In the genomic region with DNA sequence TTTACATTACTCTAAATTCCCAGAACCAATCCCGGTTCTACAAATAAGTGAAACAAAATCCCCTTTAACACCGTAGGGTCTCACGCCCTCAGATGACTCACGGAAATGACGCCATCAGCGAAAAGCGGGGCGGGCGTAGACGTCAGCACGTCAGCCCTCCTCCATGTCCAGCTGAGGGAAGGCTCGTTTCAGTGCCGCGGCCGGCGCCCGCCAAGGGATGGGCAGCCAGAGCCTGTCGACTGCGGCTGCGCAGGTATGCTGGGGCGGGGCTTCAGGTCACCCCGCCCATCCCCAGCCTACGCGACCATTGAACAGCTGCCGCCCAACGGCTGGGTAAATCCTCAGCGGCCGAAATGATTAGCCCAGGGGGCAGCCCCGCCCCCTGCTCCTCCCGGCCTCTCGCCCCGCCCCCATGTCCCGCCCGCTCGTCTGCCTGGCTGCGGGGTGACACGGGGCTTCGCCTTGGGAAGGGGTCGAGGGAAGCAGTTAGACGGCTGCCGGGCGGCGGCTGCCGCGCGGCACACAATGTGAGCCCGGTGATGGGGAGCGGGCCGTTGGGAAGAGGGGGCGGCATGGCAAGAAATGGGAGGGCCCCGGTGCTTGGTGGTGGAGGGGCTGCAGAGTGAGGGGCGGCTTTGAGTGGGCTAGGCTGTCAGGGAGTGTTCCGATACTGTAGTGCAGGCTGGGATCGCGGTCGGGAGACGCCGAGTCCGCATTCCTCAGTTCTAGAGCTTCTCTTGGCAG, we compare ENCODE assay signal across 1 cellular context.
TF ChIP-seq lines count a peak whose summit lies in the region.

A gene (plus strand): TSS at position 420 of the 744 bp plus-strand sequence. CDS start 1,510 bp downstream, outside the sequence.

TF ChIP-seq in HepG2, 621 proteins besides CTCF, POLR2A, EP300 and RAD21 (continued from another document and continues in another):
- TF ChIP-seq, protein P1, sequence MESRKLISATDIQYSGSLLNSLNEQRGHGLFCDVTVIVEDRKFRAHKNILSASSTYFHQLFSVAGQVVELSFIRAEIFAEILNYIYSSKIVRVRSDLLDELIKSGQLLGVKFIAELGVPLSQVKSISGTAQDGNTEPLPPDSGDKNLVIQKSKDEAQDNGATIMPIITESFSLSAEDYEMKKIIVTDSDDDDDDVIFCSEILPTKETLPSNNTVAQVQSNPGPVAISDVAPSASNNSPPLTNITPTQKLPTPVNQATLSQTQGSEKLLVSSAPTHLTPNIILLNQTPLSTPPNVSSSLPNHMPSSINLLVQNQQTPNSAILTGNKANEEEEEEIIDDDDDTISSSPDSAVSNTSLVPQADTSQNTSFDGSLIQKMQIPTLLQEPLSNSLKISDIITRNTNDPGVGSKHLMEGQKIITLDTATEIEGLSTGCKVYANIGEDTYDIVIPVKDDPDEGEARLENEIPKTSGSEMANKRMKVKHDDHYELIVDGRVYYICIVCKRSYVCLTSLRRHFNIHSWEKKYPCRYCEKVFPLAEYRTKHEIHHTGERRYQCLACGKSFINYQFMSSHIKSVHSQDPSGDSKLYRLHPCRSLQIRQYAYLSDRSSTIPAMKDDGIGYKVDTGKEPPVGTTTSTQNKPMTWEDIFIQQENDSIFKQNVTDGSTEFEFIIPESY (CRISPR knock-in tag; IDR thresholded peaks at IDR 0.05), result no peak
- TF ChIP-seq SMAD1 (CRISPR knock-in tag; IDR thresholded peaks at IDR 0.05; ENCODE audit: borderline replicate concordance, low read depth) (no peak; the same call in 1 of the 2 replicates), PHF5A (CRISPR knock-in tag; IDR thresholded peaks at IDR 0.05; ENCODE audit: low read depth, unreplicated experiment) (peak; percentile 70), SOX5 (CRISPR knock-in tag; IDR thresholded peaks at IDR 0.05; ENCODE audit: borderline replicate concordance) (no peak), ZKSCAN8 (CRISPR knock-in tag; IDR thresholded peaks at IDR 0.05; ENCODE audit: borderline replicate concordance) (no peak; the same call in 1 of the 2 replicates), SIN3B (IDR thresholded peaks at IDR 0.05; ENCODE audit: low read length) (no peak), ZNF430 (CRISPR knock-in tag; IDR thresholded peaks at IDR 0.05) (peak; percentile 97), FOXK1 (CRISPR knock-in tag; IDR thresholded peaks at IDR 0.05; ENCODE audit: borderline replicate concordance, low read depth) (peak; percentile 84; the same call in 1 of the 2 replicates), ZNF7 (CRISPR knock-in tag; IDR thresholded peaks at IDR 0.05) (no peak), ZNF232 (CRISPR knock-in tag; IDR thresholded peaks at IDR 0.05; ENCODE audit: borderline replicate concordance) (peak; percentile 36; the same call in 1 of the 2 replicates), EEA1 (CRISPR knock-in tag; IDR thresholded peaks at IDR 0.05; ENCODE audit: borderline replicate concordance) (0 out of 2 replicates have a peak, but pooled peaks have one; percentile 66), ZNF768 (CRISPR knock-in tag; IDR thresholded peaks at IDR 0.05) (peak; percentile 64; the same call in 1 of the 2 replicates), CEBPG (CRISPR knock-in tag; IDR thresholded peaks at IDR 0.05) (peak; percentile 59), ZNF747 (CRISPR knock-in tag; IDR thresholded peaks at IDR 0.05; ENCODE audit: borderline replicate concordance) (peak; percentile 77; the same call in 1 of the 2 replicates), ZNF124 (CRISPR knock-in tag; IDR thresholded peaks at IDR 0.05) (peak; percentile 60; the same call in 1 of the 2 replicates), ZNF788 (CRISPR knock-in tag; IDR thresholded peaks at IDR 0.05; ENCODE audit: borderline replicate concordance) (peak; percentile 91), TGIF2 (CRISPR knock-in tag; IDR thresholded peaks at IDR 0.05) (0 out of 2 replicates have a peak, but pooled peaks have one; percentile 47), AHR (CRISPR knock-in tag; IDR thresholded peaks at IDR 0.05) (peak; percentile 56; the same call in 1 of the 2 replicates)
- TF ChIP-seq, protein P2, sequence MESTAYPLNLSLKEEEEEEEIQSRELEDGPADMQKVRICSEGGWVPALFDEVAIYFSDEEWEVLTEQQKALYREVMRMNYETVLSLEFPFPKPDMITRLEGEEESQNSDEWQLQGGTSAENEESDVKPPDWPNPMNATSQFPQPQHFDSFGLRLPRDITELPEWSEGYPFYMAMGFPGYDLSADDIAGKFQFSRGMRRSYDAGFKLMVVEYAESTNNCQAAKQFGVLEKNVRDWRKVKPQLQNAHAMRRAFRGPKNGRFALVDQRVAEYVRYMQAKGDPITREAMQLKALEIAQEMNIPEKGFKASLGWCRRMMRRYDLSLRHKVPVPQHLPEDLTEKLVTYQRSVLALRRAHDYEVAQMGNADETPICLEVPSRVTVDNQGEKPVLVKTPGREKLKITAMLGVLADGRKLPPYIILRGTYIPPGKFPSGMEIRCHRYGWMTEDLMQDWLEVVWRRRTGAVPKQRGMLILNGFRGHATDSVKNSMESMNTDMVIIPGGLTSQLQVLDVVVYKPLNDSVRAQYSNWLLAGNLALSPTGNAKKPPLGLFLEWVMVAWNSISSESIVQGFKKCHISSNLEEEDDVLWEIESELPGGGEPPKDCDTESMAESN (CRISPR knock-in tag; conservative IDR thresholded peaks at IDR 0.05), result peak; percentile 85
- TF ChIP-seq, protein P3, sequence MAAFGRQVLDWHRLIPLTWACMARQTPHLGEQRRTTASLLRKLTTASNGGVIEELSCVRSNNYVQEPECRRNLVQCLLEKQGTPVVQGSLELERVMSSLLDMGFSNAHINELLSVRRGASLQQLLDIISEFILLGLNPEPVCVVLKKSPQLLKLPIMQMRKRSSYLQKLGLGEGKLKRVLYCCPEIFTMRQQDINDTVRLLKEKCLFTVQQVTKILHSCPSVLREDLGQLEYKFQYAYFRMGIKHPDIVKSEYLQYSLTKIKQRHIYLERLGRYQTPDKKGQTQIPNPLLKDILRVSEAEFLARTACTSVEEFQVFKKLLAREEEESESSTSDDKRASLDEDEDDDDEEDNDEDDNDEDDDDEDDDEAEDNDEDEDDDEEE (CRISPR knock-in tag; IDR thresholded peaks at IDR 0.05), result peak; percentile 98
- TF ChIP-seq, protein P4, sequence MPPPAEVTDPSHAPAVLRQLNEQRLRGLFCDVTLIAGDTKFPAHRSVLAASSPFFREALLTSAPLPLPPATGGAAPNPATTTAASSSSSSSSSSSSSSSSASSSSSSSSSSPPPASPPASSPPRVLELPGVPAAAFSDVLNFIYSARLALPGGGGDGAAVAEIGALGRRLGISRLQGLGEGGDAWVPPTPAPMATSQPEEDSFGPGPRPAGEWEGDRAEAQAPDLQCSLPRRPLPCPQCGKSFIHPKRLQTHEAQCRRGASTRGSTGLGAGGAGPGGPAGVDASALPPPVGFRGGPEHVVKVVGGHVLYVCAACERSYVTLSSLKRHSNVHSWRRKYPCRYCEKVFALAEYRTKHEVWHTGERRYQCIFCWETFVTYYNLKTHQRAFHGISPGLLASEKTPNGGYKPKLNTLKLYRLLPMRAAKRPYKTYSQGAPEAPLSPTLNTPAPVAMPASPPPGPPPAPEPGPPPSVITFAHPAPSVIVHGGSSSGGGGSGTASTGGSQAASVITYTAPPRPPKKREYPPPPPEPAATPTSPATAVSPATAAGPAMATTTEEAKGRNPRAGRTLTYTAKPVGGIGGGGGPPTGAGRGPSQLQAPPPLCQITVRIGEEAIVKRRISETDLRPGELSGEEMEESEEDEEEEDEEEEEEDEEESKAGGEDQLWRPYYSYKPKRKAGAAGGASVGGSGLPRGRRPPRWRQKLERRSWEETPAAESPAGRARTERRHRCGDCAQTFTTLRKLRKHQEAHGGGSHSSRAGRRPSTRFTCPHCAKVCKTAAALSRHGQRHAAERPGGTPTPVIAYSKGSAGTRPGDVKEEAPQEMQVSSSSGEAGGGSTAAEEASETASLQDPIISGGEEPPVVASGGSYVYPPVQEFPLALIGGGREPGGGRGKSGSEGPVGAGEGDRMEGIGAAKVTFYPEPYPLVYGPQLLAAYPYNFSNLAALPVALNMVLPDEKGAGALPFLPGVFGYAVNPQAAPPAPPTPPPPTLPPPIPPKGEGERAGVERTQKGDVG (CRISPR knock-in tag; IDR thresholded peaks at IDR 0.05; ENCODE audit: borderline replicate concordance), result no peak
- TF ChIP-seq, protein P5, sequence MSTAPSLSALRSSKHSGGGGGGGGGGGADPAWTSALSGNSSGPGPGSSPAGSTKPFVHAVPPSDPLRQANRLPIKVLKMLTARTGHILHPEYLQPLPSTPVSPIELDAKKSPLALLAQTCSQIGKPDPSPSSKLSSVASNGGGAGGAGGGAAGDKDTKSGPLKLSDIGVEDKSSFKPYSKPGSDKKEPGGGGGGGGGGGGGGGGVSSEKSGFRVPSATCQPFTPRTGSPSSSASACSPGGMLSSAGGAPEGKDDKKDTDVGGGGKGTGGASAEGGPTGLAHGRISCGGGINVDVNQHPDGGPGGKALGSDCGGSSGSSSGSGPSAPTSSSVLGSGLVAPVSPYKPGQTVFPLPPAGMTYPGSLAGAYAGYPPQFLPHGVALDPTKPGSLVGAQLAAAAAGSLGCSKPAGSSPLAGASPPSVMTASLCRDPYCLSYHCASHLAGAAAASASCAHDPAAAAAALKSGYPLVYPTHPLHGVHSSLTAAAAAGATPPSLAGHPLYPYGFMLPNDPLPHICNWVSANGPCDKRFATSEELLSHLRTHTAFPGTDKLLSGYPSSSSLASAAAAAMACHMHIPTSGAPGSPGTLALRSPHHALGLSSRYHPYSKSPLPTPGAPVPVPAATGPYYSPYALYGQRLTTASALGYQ (CRISPR knock-in tag; IDR thresholded peaks at IDR 0.05), result peak; percentile 8; the same call in 1 of the 2 replicates
- TF ChIP-seq, protein P6, sequence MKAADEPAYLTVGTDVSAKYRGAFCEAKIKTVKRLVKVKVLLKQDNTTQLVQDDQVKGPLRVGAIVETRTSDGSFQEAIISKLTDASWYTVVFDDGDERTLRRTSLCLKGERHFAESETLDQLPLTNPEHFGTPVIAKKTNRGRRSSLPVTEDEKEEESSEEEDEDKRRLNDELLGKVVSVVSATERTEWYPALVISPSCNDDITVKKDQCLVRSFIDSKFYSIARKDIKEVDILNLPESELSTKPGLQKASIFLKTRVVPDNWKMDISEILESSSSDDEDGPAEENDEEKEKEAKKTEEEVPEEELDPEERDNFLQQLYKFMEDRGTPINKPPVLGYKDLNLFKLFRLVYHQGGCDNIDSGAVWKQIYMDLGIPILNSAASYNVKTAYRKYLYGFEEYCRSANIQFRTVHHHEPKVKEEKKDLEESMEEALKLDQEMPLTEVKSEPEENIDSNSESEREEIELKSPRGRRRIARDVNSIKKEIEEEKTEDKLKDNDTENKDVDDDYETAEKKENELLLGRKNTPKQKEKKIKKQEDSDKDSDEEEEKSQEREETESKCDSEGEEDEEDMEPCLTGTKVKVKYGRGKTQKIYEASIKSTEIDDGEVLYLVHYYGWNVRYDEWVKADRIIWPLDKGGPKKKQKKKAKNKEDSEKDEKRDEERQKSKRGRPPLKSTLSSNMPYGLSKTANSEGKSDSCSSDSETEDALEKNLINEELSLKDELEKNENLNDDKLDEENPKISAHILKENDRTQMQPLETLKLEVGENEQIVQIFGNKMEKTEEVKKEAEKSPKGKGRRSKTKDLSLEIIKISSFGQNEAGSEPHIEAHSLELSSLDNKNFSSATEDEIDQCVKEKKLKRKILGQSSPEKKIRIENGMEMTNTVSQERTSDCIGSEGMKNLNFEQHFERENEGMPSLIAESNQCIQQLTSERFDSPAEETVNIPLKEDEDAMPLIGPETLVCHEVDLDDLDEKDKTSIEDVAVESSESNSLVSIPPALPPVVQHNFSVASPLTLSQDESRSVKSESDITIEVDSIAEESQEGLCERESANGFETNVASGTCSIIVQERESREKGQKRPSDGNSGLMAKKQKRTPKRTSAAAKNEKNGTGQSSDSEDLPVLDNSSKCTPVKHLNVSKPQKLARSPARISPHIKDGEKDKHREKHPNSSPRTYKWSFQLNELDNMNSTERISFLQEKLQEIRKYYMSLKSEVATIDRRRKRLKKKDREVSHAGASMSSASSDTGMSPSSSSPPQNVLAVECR (CRISPR knock-in tag; IDR thresholded peaks at IDR 0.05; ENCODE audit: borderline replicate concordance), result peak; percentile 90
- TF ChIP-seq, protein P7, sequence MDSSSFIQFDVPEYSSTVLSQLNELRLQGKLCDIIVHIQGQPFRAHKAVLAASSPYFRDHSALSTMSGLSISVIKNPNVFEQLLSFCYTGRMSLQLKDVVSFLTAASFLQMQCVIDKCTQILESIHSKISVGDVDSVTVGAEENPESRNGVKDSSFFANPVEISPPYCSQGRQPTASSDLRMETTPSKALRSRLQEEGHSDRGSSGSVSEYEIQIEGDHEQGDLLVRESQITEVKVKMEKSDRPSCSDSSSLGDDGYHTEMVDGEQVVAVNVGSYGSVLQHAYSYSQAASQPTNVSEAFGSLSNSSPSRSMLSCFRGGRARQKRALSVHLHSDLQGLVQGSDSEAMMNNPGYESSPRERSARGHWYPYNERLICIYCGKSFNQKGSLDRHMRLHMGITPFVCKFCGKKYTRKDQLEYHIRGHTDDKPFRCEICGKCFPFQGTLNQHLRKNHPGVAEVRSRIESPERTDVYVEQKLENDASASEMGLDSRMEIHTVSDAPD (CRISPR knock-in tag; IDR thresholded peaks at IDR 0.05), result no peak
- TF ChIP-seq, protein P8, sequence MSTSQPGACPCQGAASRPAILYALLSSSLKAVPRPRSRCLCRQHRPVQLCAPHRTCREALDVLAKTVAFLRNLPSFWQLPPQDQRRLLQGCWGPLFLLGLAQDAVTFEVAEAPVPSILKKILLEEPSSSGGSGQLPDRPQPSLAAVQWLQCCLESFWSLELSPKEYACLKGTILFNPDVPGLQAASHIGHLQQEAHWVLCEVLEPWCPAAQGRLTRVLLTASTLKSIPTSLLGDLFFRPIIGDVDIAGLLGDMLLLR (CRISPR knock-in tag; IDR thresholded peaks at IDR 0.05), result no peak; the same call in 1 of the 2 replicates
- TF ChIP-seq, protein P9, sequence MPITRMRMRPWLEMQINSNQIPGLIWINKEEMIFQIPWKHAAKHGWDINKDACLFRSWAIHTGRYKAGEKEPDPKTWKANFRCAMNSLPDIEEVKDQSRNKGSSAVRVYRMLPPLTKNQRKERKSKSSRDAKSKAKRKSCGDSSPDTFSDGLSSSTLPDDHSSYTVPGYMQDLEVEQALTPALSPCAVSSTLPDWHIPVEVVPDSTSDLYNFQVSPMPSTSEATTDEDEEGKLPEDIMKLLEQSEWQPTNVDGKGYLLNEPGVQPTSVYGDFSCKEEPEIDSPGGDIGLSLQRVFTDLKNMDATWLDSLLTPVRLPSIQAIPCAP (CRISPR knock-in tag; IDR thresholded peaks at IDR 0.05; ENCODE audit: low read depth), result no peak
- TF ChIP-seq, protein P10, sequence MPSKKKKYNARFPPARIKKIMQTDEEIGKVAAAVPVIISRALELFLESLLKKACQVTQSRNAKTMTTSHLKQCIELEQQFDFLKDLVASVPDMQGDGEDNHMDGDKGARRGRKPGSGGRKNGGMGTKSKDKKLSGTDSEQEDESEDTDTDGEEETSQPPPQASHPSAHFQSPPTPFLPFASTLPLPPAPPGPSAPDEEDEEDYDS (CRISPR knock-in tag; IDR thresholded peaks at IDR 0.05), result peak; percentile 91
- TF ChIP-seq, protein P11, sequence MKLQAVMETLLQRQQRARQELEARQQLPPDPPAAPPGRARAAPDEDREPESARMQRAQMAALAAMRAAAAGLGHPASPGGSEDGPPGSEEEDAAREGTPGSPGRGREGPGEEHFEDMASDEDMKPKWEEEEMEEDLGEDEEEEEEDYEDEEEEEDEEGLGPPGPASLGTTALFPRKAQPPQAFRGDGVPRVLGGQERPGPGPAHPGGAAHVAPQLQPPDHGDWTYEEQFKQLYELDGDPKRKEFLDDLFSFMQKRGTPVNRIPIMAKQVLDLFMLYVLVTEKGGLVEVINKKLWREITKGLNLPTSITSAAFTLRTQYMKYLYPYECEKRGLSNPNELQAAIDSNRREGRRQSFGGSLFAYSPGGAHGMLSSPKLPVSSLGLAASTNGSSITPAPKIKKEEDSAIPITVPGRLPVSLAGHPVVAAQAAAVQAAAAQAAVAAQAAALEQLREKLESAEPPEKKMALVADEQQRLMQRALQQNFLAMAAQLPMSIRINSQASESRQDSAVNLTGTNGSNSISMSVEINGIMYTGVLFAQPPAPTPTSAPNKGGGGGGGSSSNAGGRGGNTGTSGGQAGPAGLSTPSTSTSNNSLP (IDR thresholded peaks at IDR 0.05; ENCODE audit: low read depth, low read length), result no peak; the same call in 1 of the 2 replicates
